ENCODE assay signal across 7 cellular contexts in genomic region chr16:82129881-82130280, GRCh38.
"Had no signal": no experiment of that assay in that cellular context is flagged by ENCODE, and none has a peak within 500 bp of the region (broad histone marks: within the 10 kb centered on the region; RNA-seq: fewer than 3 reads in every experiment).

No MANE protein-coding gene starts in this region.

- DNase-seq: GM23248, GOT3, H7, HCEC 1CT, KBM-7 had no signal

- H3K4me3 ChIP-seq: GM23248 had no signal

- H3K27ac ChIP-seq: GM23248, KMS-11 had no signal

- H2AFZ ChIP-seq: GM23248 had no signal

- H3K9ac ChIP-seq: GM23248, KMS-11 had no signal

- H3K4me2 ChIP-seq: KMS-11 had no signal

- FAIRE-seq: HTR-8/SVneo had no signal
